ENCODE assay signal across 27 cellular contexts in the genomic region with DNA sequence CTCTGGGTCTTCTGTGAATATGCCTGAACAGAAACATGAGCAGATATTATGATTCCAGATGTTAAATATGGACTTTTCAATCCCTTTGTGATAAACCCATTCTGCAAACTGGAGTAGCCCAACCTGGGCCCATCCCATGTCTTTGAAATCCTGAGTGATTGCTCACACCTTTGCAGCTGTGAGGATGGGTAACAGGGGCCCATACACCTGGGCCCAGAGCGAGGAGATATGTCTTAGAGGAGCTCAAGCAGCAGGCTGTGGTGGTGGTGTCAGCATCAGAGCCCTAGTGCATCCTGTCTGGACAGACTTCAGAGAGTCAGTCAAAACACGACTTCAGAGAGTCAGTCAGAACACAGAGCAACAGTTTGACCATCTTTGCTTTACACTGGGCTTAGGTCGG.
"Had no signal": no experiment of that assay in that cellular context is flagged by ENCODE, and none has a peak within 500 bp of the region (broad histone marks: within the 10 kb centered on the region; RNA-seq: fewer than 3 reads in every experiment).

No MANE protein-coding gene starts in this region.

- H3K27me3 Mint-ChIP-seq: central memory CD8-positive, alpha-beta T cell; dendritic cell treated with granulocyte-macrophage colony-stimulating factor and Interleukin-4, amounts not matched to agents 40 ng/mL and 50 ng/mL, for 4 days; memory B cell; naive thymus-derived CD4-positive, alpha-beta T cell had no signal

- H3K27ac ChIP-seq: colonic mucosa, gastrocnemius medialis, lower lobe of right lung, neural progenitor cell, prostate gland, right atrium auricular region, thoracic aorta, tibial nerve, upper lobe of right lung, uterus had no signal

- H3K36me3 ChIP-seq: colonic mucosa, gastrocnemius medialis, neural progenitor cell, prostate gland, uterus had no signal

- H3K27me3 ChIP-seq: colonic mucosa, gastrocnemius medialis, neural progenitor cell, right atrium auricular region, tibial nerve, upper lobe of right lung, uterus had no signal

- H3K9ac ChIP-seq: neural progenitor cell had no signal

- H3K9me3 Mint-ChIP-seq: central memory CD8-positive, alpha-beta T cell; dendritic cell treated with granulocyte-macrophage colony-stimulating factor and Interleukin-4, amounts not matched to agents 40 ng/mL and 50 ng/mL, for 4 days; memory B cell; naive thymus-derived CD4-positive, alpha-beta T cell; nephron; neural progenitor cell had no signal

- H3K27ac Mint-ChIP-seq: dendritic cell treated with granulocyte-macrophage colony-stimulating factor and Interleukin-4, amounts not matched to agents 40 ng/mL and 50 ng/mL, for 4 days; naive thymus-derived CD4-positive, alpha-beta T cell; nephron; neural progenitor cell had no signal

- H3K4me1 ChIP-seq: colonic mucosa, gastrocnemius medialis, neural progenitor cell, right atrium auricular region, uterus had no signal

- ATAC-seq: gastrocnemius medialis; left colon; left ventricle myocardium superior; lower lobe of right lung; naive thymus-derived CD4-positive, alpha-beta T cell; sciatic nerve; upper lobe of right lung had no signal

- H3K4me3 ChIP-seq: colonic mucosa, gastrocnemius medialis, lower lobe of right lung, neural progenitor cell, prostate gland, right atrium auricular region, smooth muscle cell, thoracic aorta, tibial nerve, upper lobe of right lung, uterus had no signal

- DNase-seq: colonic mucosa; effector CD8-positive, alpha-beta T cell; gastrocnemius medialis; head of caudate nucleus; left colon; left ventricle myocardium superior; lower lobe of right lung; midbrain; naive thymus-derived CD4-positive, alpha-beta T cell; stimulated activated CD4-positive, alpha-beta T cell treated with anti-CD3 and anti-CD28 coated beads, Interleukin-12 subunit alpha, Interleukin-12 subunit beta, amount 100 ng/mL, for 4 hours; stimulated activated CD4-positive, alpha-beta T cell treated with anti-CD3 and anti-CD28 coated beads, Interleukin-1b, Interleukin-23, amount 100 ng/mL, for 48 hours; stimulated activated CD4-positive, alpha-beta T cell treated with anti-CD3 and anti-CD28 coated beads, Interleukin-4, amount 100 ng/mL, for 1 hour; stimulated activated CD8-positive, alpha-beta memory T cell treated with anti-CD3 and anti-CD28 coated beads, Interleukin-4, amount 100 ng/mL, for 48 hours; stimulated activated naive CD4-positive, alpha-beta T cell treated with Interleukin-2 at 50 U/mL for 16 hours; upper lobe of right lung; uterus had no signal

- H3K4me3 Mint-ChIP-seq: central memory CD8-positive, alpha-beta T cell; dendritic cell treated with granulocyte-macrophage colony-stimulating factor and Interleukin-4, amounts not matched to agents 40 ng/mL and 50 ng/mL, for 4 days; memory B cell; naive thymus-derived CD4-positive, alpha-beta T cell; nephron; neural progenitor cell had no signal

- H3K4me2 ChIP-seq: neural progenitor cell had no signal

- H3K9me3 ChIP-seq: colonic mucosa, gastrocnemius medialis, lower lobe of right lung, prostate gland, right atrium auricular region, thoracic aorta, tibial nerve, upper lobe of right lung, uterus had no signal

- H2AFZ ChIP-seq: neural progenitor cell had no signal

- H3K4me1 Mint-ChIP-seq: central memory CD8-positive, alpha-beta T cell; memory B cell; neural progenitor cell had no signal
